Comparison of ENCODE assay signal across 12 cellular contexts in genomic region chr12:23536293-23536692, GRCh38.
DNase-seq lines count a peak whose midpoint lies in the region; ATAC-seq lines count a peak whose summit lies in the region.
"Had no signal": no experiment of that assay in that cellular context is flagged by ENCODE, and none has a peak within 500 bp of the region (broad histone marks: within the 10 kb centered on the region; RNA-seq: fewer than 3 reads in every experiment).

No MANE protein-coding gene starts in this region.

- no peak overlapping the region for H3K4me3 Mint-ChIP-seq in naive thymus-derived CD4-positive, alpha-beta T cell
- H3K4me3 Mint-ChIP-seq: activated CD4-positive, alpha-beta T cell treated with anti-CD3 and anti-CD28 coated beads, Interleukin-2, amount 10 ng/mL, durations not matched to agents 24 days and 14 days had no signal

- H2BK5ac ChIP-seq in neuronal stem cell (ENCODE audit: low read length): no peak overlapping the region

- H3K27ac ChIP-seq in neuronal stem cell (replicated peaks; ENCODE audit: low read length): no peak overlapping the region
- H3K27ac ChIP-seq in naive thymus-derived CD4-positive, alpha-beta T cell (ENCODE audit: low read depth, low read length): no peak overlapping the region
- H3K27ac ChIP-seq: sigmoid colon had no signal

- H3K9ac ChIP-seq in neuronal stem cell (ENCODE audit: low read depth, low read length, poor library complexity): no peak overlapping the region

- CTCF ChIA-PET in naive thymus-derived CD4-positive, alpha-beta T cell (lab: Charles Lee): no interaction called here

- no peak overlapping the region for H3K4me3 ChIP-seq in neuronal stem cell (ENCODE audit: low read length in 2 of 2)
- H3K4me3 ChIP-seq in naive thymus-derived CD4-positive, alpha-beta T cell (ENCODE audit: low read length): no peak overlapping the region
- H3K4me3 ChIP-seq: sigmoid colon had no signal

- H4K8ac ChIP-seq in neuronal stem cell (ENCODE audit: low read depth, low read length): no peak overlapping the region

- H3K4ac ChIP-seq in neuronal stem cell (ENCODE audit: low read length): no peak overlapping the region

- DNase-seq in activated CD8-positive, alpha-beta memory T cell treated with anti-CD3 and anti-CD28 coated beads, Interleukin-2, amount 50 U/mL, for 48 hours: no peak
- DNase-seq in NCI-H2227 (lab: John Stamatoyannopoulos, UW; ENCODE audit: unreplicated experiment): no peak
- no peak for DNase-seq in neuronal stem cell (ENCODE audit: low spot score)
- no peak for DNase-seq in naive thymus-derived CD4-positive, alpha-beta T cell
- DNase-seq: activated CD4-positive, alpha-beta T cell treated with anti-CD3 and anti-CD28 coated beads, Interleukin-2, amount 10 ng/mL, durations not matched to agents 24 days and 14 days; activated naive CD4-positive, alpha-beta T cell; KBM-7; sigmoid colon had no signal

- no peaks in the 10 kb centered on the region for H3K79me1 ChIP-seq in neuronal stem cell (ENCODE audit: low read depth, low read length)

- H3K4me1 Mint-ChIP-seq in naive thymus-derived CD4-positive, alpha-beta T cell: no peaks in the 10 kb centered on the region
- H3K4me1 Mint-ChIP-seq: activated CD4-positive, alpha-beta T cell treated with anti-CD3 and anti-CD28 coated beads, Interleukin-2, amount 10 ng/mL, durations not matched to agents 24 days and 14 days had no signal

- intact Hi-C loops in naive thymus-derived CD4-positive, alpha-beta T cell (cut with micrococcal nuclease): no loop called here

- peaks cover 14 to 72% of the 10 kb centered on the region in 2 donors for H3K36me3 ChIP-seq in neuronal stem cell (replicated peaks in 1 of 2; ENCODE audit: control insufficient read depth in 2 of 2, insufficient read depth in 2 of 2, low read length in 2 of 2)
- H3K36me3 ChIP-seq in naive thymus-derived CD4-positive, alpha-beta T cell (ENCODE audit: control insufficient read depth in 2 of 3, insufficient read depth in 3 of 3, low read length in 3 of 3): no peaks in the 10 kb centered on the region
- H3K36me3 ChIP-seq: sigmoid colon had no signal

- H3K27me3 Mint-ChIP-seq in naive thymus-derived CD4-positive, alpha-beta T cell: no peaks in the 10 kb centered on the region
- H3K27me3 Mint-ChIP-seq: activated CD4-positive, alpha-beta T cell treated with anti-CD3 and anti-CD28 coated beads, Interleukin-2, amount 10 ng/mL, durations not matched to agents 24 days and 14 days had no signal

- no peak overlapping the region for H3K4me2 ChIP-seq in neuronal stem cell (ENCODE audit: insufficient read depth, low read length, poor library complexity, severe bottlenecking)

- H3K18ac ChIP-seq in neuronal stem cell (ENCODE audit: low read length): no peak overlapping the region

- no peak overlapping the region for H2AK5ac ChIP-seq in neuronal stem cell (ENCODE audit: low read depth, low read length)

- H3K23ac ChIP-seq in neuronal stem cell (ENCODE audit: low read depth, low read length, poor library complexity): no peak overlapping the region

- H3K27ac Mint-ChIP-seq in naive thymus-derived CD4-positive, alpha-beta T cell: no peak overlapping the region
- H3K27ac Mint-ChIP-seq: activated CD4-positive, alpha-beta T cell treated with anti-CD3 and anti-CD28 coated beads, Interleukin-2, amount 10 ng/mL, durations not matched to agents 24 days and 14 days had no signal

- no peaks in the 10 kb centered on the region for H3K27me3 ChIP-seq in neuronal stem cell (ENCODE audit: control insufficient read depth in 3 of 3, insufficient read depth in 3 of 3, low read depth in 1 of 3, low read length in 3 of 3)
- H3K27me3 ChIP-seq in naive thymus-derived CD4-positive, alpha-beta T cell (ENCODE audit: control insufficient read depth in 2 of 2, insufficient read depth in 2 of 2, low read length in 2 of 2): no peaks in the 10 kb centered on the region
- H3K27me3 ChIP-seq: sigmoid colon had no signal

- H2BK12ac ChIP-seq in neuronal stem cell (ENCODE audit: low read length): no peak overlapping the region

- POLR2A ChIA-PET in naive thymus-derived CD4-positive, alpha-beta T cell (lab: Charles Lee): no interaction called here

- H3K9me3 ChIP-seq in neuronal stem cell (replicated peaks in 1 of 2; ENCODE audit: control insufficient read depth in 2 of 2, insufficient read depth in 1 of 2, low read depth in 1 of 2, low read length in 2 of 2): no peaks in the 10 kb centered on the region
- no peaks in the 10 kb centered on the region for H3K9me3 ChIP-seq in naive thymus-derived CD4-positive, alpha-beta T cell (ENCODE audit: control insufficient read depth in 2 of 3, low read length in 3 of 3)
- H3K9me3 ChIP-seq: sigmoid colon had no signal

- peaks cover 0 to 7% (median 2%) of the 10 kb centered on the region in 11 donors for H3K9me3 Mint-ChIP-seq in naive thymus-derived CD4-positive, alpha-beta T cell
- H3K9me3 Mint-ChIP-seq: activated CD4-positive, alpha-beta T cell treated with anti-CD3 and anti-CD28 coated beads, Interleukin-2, amount 10 ng/mL, durations not matched to agents 24 days and 14 days had no signal

- no peak overlapping the region for H4K91ac ChIP-seq in neuronal stem cell (ENCODE audit: low read depth, low read length, poor library complexity)

- no peaks in the 10 kb centered on the region for H3K4me1 ChIP-seq in neuronal stem cell (ENCODE audit: control insufficient read depth in 2 of 2, insufficient read depth in 1 of 2, low read depth in 1 of 2, low read length in 2 of 2)
- no peaks in the 10 kb centered on the region for H3K4me1 ChIP-seq in naive thymus-derived CD4-positive, alpha-beta T cell (ENCODE audit: control insufficient read depth in 2 of 2, insufficient read depth in 2 of 2, low read length in 2 of 2)
- H3K4me1 ChIP-seq: sigmoid colon had no signal

- H2BK120ac ChIP-seq in neuronal stem cell (ENCODE audit: low read depth, low read length): no peak overlapping the region

- no peak overlapping the region for H2AFZ ChIP-seq in neuronal stem cell (ENCODE audit: low read length)

- peak; percentile 69 for ATAC-seq in GM18861 (IDR thresholded peaks at IDR 0.05; ENCODE audit: unreplicated experiment)
- ATAC-seq in GM21576 (IDR thresholded peaks at IDR 0.05; ENCODE audit: unreplicated experiment): peak; percentile 87
- ATAC-seq in HG03442 (IDR thresholded peaks at IDR 0.05; ENCODE audit: unreplicated experiment): peak; percentile 93
- ATAC-seq in esophagus mucosa: peak; percentile 49
- ATAC-seq in naive thymus-derived CD4-positive, alpha-beta T cell: no peak

- H3K14ac ChIP-seq in neuronal stem cell (ENCODE audit: low read length): no peak overlapping the region

- H2BK15ac ChIP-seq in neuronal stem cell (ENCODE audit: low read length): no peak overlapping the region

- no CpG with 5 or more reads among the region's 7 CpGs for WGBS in neuronal stem cell (ENCODE audit: extremely low coverage in 2 of 2, insufficient read length in 2 of 2, insufficient replicate concordance in 1 of 2), 2 donors

- H3K36me3 Mint-ChIP-seq in naive thymus-derived CD4-positive, alpha-beta T cell: no peaks in the 10 kb centered on the region
